11 cellular contexts compared by ENCODE assay signal in genomic region chr11:64784813-64785581, GRCh38.
"Had no signal": no experiment of that assay in that cellular context is flagged by ENCODE, and none has a peak within 500 bp of the region (broad histone marks: within the 10 kb centered on the region; RNA-seq: fewer than 3 reads in every experiment).

No MANE protein-coding gene starts in this region.

- DNase-seq: effector CD8-positive, alpha-beta T cell; heart left ventricle; left ventricle myocardium superior; mesendoderm; pancreas; stimulated activated CD4-positive, alpha-beta T cell treated with anti-CD3 and anti-CD28 coated beads, Interleukin-15, amount 100 ng/mL, for 24 hours; stimulated activated CD4-positive, alpha-beta T cell treated with anti-CD3 and anti-CD28 coated beads, Interleukin-4, amount 100 ng/mL, for 4 hours; stomach had no signal

- H3K27ac ChIP-seq: cardiac muscle cell, coronary artery, heart left ventricle, neural progenitor cell, pancreas, stomach had no signal

- H3K4me3 ChIP-seq: cardiac muscle cell, coronary artery, heart left ventricle, neural progenitor cell, pancreas, stomach had no signal

- ATAC-seq: heart left ventricle, left ventricle myocardium superior, pancreas had no signal

- H3K4me1 ChIP-seq: neural progenitor cell had no signal

- H3K9me3 ChIP-seq: heart left ventricle, pancreas, stomach had no signal

- H3K36me3 ChIP-seq: cardiac muscle cell, neural progenitor cell, pancreas had no signal

- H3K27me3 ChIP-seq: cardiac muscle cell, heart left ventricle, neural progenitor cell, pancreas, stomach had no signal
